ENCODE assay signal across 1 cellular context in the genomic region with DNA sequence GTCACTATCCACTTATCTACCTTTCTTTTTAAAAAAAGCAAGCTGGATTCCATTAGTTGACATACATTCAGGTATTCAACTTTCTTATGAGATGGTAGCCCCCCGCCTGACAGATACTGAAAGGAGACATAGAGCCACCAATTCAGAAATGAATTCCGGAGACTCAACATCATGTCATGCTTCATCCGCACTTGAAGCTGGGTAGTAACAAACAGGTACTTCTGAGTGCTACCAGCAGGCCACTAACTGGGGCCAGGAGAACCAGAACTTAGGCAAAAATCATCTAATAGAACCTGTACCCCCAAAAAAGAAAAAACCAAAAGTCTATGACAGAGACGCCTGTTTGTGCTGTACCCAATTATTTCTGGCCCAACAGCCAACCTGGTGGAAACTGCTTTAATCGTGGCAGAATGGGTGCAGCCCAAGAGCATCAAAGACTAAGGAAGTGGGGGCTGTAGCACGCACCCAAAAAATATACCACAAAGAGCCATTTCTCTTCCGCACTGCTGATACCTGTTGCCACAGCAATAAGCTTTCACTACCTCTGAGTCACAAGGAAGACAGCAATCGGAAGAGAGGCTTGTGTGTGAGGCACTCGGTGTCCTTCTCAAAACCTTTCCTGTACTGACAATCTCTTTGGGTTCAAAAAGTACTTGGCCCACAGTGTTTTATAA.
TF ChIP-seq lines count a peak whose summit lies in the region.

No MANE protein-coding gene starts in this region.

TF ChIP-seq in GM23338, 12 proteins besides CTCF, POLR2A, EP300 and RAD21 (continued from another document):
- no peak for TF ChIP-seq ZNF462 (CRISPR knock-in tag; IDR thresholded peaks at IDR 0.05)
- TF ChIP-seq REST (IDR thresholded peaks at IDR 0.05; ENCODE audit: unreplicated experiment) = no peak
- TF ChIP-seq CREB1 (CRISPR knock-in tag; IDR thresholded peaks at IDR 0.05; ENCODE audit: low read depth) = no peak
- TF ChIP-seq ZNF331 (CRISPR knock-in tag; IDR thresholded peaks at IDR 0.05; ENCODE audit: low read depth) = no peak
- no peak for TF ChIP-seq EZH2phosphoT487 (IDR thresholded peaks at IDR 0.05; ENCODE audit: unreplicated experiment)
- TF ChIP-seq ZNF114 (CRISPR knock-in tag; IDR thresholded peaks at IDR 0.05) = no peak
- no peak for TF ChIP-seq EZH2 (IDR thresholded peaks at IDR 0.05; ENCODE audit: low read depth, unreplicated experiment)
